1 cellular context compared by ENCODE assay signal in the genomic region with DNA sequence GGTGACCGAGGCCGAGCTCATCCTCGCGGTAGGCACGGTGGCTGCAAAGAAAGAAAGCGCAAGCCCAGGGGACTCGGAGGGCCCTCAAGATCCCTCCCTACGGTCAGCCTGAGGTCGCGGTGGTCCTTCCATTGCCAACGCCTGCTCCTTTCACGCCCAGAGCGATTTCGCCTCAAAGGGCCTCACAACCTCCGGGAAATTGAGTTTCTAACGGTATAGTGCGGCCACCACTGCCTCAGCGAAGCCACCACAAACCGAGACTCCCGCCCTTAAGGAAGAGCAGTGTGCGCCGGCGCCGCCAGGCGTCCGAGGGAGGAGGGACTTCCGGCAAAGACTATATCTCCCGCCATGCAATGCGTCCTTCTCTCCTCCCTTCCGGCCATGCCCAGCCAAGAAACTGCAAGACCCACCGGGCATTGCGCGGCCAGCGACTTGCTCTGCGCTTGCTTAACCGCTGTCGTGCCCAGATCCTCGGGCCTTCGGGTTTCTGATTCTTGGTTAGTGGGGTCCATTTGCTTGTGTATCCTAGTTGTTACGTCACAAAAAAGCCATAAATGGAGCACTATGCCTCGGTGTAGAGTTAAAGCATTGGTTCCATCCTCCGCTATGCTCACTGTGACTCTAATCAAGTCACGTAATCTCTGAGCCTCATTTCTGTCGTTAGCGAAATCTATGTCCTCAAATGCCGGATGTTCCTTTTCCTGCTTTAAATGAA.
TF ChIP-seq lines count a peak whose summit lies in the region.

HAUS6 (minus strand) TSS at position 274 of the 715 bp plus-strand sequence; CDS start at position 21, 253 bp downstream.

TF ChIP-seq in K562, 482 proteins besides CTCF, POLR2A, EP300 and RAD21 (continued from another document):
- TF ChIP-seq CTCFL (IDR thresholded peaks at IDR 0.05; ENCODE audit: borderline replicate concordance, insufficient read depth, low read depth, low read length, poor library complexity, severe bottlenecking) (peak; percentile 72), SIN3A (IDR thresholded peaks at IDR 0.05; ENCODE audit: borderline replicate concordance in 2 of 2, control insufficient read depth in 1 of 2, low read depth in 2 of 2, low read length in 2 of 2) (no peak), ELF1 (tag; IDR thresholded peaks at IDR 0.05) (peak; percentile 81), MYC (IDR thresholded peaks at IDR 0.05; ENCODE audit: low read depth, low read length) (peak; percentile 52), MYC (CRISPR knock-in tag; IDR thresholded peaks at IDR 0.05; ENCODE audit: borderline replicate concordance, low read depth) (no peak), ZFX (CRISPR knock-in tag; IDR thresholded peaks at IDR 0.05) (peak; percentile 70), ELF2 (CRISPR knock-in tag; IDR thresholded peaks at IDR 0.05) (peak; percentile 60; the same call in 1 of the 2 replicates), JUND (IDR thresholded peaks at IDR 0.05; ENCODE audit: borderline replicate concordance, low read depth, low read length) (peak; percentile 35; the same call in 1 of the 2 replicates), JUND (tag; IDR thresholded peaks at IDR 0.05; ENCODE audit: borderline replicate concordance, low read depth, low read length) (no peak; the same call in 2 of the 3 replicates), HNRNPLL (IDR thresholded peaks at IDR 0.05; ENCODE audit: low read depth, low read length, poor library complexity, severe bottlenecking) (peak; percentile 71), EP400 (IDR thresholded peaks at IDR 0.05) (peak; percentile 72), ARID1B (IDR thresholded peaks at IDR 0.05) (0 out of 2 replicates have a peak, but pooled peaks have one; percentile 18), MXI1 (IDR thresholded peaks at IDR 0.05; ENCODE audit: low read depth, low read length) (0 out of 2 replicates have a peak, but pooled peaks have one; percentile 30), FOXK2 (conservative IDR thresholded peaks at IDR 0.05 in 1 of 2, IDR thresholded peaks at IDR 0.05 in 1 of 2; ENCODE audit: low read depth in 2 of 2) (peak in 1 of 2 experiments; percentile 42; a peak in 1 of 4 replicates), YY1 (IDR thresholded peaks at IDR 0.05; ENCODE audit: borderline replicate concordance in 1 of 3, control insufficient read depth in 1 of 3, extremely low read depth in 1 of 3, insufficient read depth in 3 of 3, insufficient read length in 1 of 3, insufficient replicate concordance in 2 of 3, low read depth in 1 of 3, low read length in 2 of 3) (peak in 2 of 3 experiments; percentile 24 to 37)
- TF ChIP-seq, protein P1, sequence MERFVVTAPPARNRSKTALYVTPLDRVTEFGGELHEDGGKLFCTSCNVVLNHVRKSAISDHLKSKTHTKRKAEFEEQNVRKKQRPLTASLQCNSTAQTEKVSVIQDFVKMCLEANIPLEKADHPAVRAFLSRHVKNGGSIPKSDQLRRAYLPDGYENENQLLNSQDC (CRISPR knock-in tag; IDR thresholded peaks at IDR 0.05) = peak; percentile 12; the same call in 1 of the 2 replicates
- TF ChIP-seq, protein P2, sequence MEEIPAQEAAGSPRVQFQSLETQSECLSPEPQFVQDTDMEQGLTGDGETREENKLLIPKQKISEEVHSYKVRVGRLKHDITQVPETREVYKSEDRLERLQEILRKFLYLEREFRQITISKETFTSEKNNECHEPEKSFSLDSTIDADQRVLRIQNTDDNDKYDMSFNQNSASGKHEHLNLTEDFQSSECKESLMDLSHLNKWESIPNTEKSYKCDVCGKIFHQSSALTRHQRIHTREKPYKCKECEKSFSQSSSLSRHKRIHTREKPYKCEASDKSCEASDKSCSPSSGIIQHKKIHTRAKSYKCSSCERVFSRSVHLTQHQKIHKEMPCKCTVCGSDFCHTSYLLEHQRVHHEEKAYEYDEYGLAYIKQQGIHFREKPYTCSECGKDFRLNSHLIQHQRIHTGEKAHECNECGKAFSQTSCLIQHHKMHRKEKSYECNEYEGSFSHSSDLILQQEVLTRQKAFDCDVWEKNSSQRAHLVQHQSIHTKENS (CRISPR knock-in tag; IDR thresholded peaks at IDR 0.05) = no peak
